In genomic region chr17:78409191-78409621, GRCh38 we compare ENCODE assay signal across 1 cellular context.
TF ChIP-seq lines count a peak whose summit lies in the region.

No MANE protein-coding gene starts in this region.

TF ChIP-seq in HEK293, 187 proteins besides CTCF, POLR2A, EP300 and RAD21 (continued from another document):
- TF ChIP-seq ZNF561 (tag by site-specific recombination; IDR thresholded peaks at IDR 0.05; ENCODE audit: borderline replicate concordance) (no peak), ZSCAN16 (tag by site-specific recombination; IDR thresholded peaks at IDR 0.05) (no peak), ZNF423 (tag by site-specific recombination; IDR thresholded peaks at IDR 0.05) (peak; percentile 88), ZFHX2 (tag by site-specific recombination; conservative IDR thresholded peaks at IDR 0.05) (peak; percentile 93), SP7 (tag by site-specific recombination; IDR thresholded peaks at IDR 0.05) (peak; percentile 56; the same call in 1 of the 2 replicates), ZNF404 (tag by site-specific recombination; IDR thresholded peaks at IDR 0.05) (no peak), ZBTB8A (tag by site-specific recombination; IDR thresholded peaks at IDR 0.05) (peak; percentile 38), PRDM6 (tag by site-specific recombination; IDR thresholded peaks at IDR 0.05) (peak; percentile 76; the same call in 1 of the 2 replicates), PRDM10 (tag by site-specific recombination; IDR thresholded peaks at IDR 0.05) (0 out of 2 replicates have a peak, but pooled peaks have one; percentile 20), ZNF623 (tag by site-specific recombination; IDR thresholded peaks at IDR 0.05) (no peak), OVOL3 (tag by site-specific recombination; IDR thresholded peaks at IDR 0.05) (no peak), ZNF140 (tag by site-specific recombination; IDR thresholded peaks at IDR 0.05) (no peak), KLF7 (tag by site-specific recombination; IDR thresholded peaks at IDR 0.05; ENCODE audit: borderline replicate concordance) (peak; percentile 87; the same call in 1 of the 2 replicates), GLIS2 (tag by site-specific recombination; IDR thresholded peaks at IDR 0.05) (peak; percentile 50), ZNF529 (tag by site-specific recombination; IDR thresholded peaks at IDR 0.05; ENCODE audit: insufficient replicate concordance) (no peak), KLF1 (tag by site-specific recombination; IDR thresholded peaks at IDR 0.05) (peak; percentile 99), YY1 (tag by site-specific recombination; IDR thresholded peaks at IDR 0.05) (no peak), GLIS1 (tag by site-specific recombination; IDR thresholded peaks at IDR 0.05) (peak; percentile 56), ZNF768 (tag by site-specific recombination; IDR thresholded peaks at IDR 0.05) (no peak), ZNF426 (tag by site-specific recombination; IDR thresholded peaks at IDR 0.05) (no peak), EGR2 (tag by site-specific recombination; IDR thresholded peaks at IDR 0.05; ENCODE audit: low read depth) (peak; percentile 73), IKZF3 (tag by site-specific recombination; IDR thresholded peaks at IDR 0.05) (no peak), ZNF366 (tag by site-specific recombination; conservative IDR thresholded peaks at IDR 0.05) (peak; percentile 36; the same call in 1 of the 2 replicates), ZNF707 (tag by site-specific recombination; IDR thresholded peaks at IDR 0.05) (no peak), ZNF843 (tag by site-specific recombination; IDR thresholded peaks at IDR 0.05) (peak; percentile 50; the same call in 1 of the 2 replicates), KLF17 (tag by site-specific recombination; IDR thresholded peaks at IDR 0.05) (peak; percentile 99), SP2 (tag by site-specific recombination; IDR thresholded peaks at IDR 0.05) (0 out of 2 replicates have a peak, but pooled peaks have one; percentile 13)
- TF ChIP-seq, protein P1, sequence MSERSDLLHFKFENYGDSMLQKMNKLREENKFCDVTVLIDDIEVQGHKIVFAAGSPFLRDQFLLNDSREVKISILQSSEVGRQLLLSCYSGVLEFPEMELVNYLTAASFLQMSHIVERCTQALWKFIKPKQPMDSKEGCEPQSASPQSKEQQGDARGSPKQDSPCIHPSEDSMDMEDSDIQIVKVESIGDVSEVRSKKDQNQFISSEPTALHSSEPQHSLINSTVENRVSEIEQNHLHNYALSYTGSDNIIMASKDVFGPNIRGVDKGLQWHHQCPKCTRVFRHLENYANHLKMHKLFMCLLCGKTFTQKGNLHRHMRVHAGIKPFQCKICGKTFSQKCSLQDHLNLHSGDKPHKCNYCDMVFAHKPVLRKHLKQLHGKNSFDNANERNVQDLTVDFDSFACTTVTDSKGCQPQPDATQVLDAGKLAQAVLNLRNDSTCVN (tag by site-specific recombination; optimal IDR thresholded peaks at IDR 0.05): peak; percentile 11
